10 cellular contexts compared by ENCODE assay signal in the genomic region with DNA sequence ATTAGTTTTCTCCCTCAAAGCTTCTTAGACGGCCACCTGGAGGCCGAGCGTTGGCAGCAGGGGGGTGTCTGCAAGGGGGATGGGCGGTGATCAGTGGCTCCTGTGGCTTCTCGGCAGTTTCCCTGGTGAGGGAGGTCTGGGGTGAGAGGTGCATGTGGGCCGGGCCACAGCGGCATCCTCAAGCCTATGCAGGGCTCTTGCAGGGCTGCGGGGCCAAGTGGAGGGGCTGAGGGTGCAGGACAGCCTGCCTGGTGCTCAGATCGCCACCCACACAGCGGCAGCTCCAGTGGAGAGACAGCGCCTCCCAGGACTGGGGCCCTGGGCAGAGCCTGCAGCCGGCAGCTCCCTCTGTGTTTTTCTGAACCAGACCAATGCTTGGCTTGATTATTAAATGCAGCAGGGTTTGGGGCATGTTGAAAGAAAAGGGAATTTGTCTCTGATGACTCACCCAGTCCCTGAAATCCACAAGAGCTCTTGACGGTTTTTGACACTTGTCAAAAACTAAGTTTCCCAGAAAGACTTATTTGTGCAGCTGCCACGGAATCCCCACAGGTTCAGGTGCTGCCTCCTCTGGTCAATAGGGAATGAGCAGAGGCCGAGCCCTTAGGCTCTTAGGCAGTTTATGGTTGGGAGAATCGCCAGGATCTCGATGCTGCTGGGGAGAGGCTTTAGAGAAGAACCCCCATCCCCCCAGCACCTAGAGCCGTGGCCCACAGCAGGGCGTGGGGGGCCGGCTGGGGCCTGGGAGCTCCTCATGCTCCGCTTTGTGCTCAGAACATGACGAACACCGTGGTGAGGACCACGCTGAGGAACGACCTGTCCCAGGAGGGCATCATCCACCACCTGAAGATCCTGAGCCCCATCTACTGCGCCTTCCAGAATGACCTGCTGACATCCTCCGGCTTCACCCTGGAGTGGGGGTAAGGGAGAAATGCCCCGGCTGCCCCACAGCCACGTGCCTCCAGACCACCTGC. TPM values are rescaled to one million over a fixed set of nuclear protein-coding genes. Genes with fewer than 3 reads are reported as not detected.
DNase-seq lines count a peak whose midpoint lies in the region; ATAC-seq and TF ChIP-seq lines count a peak whose summit lies in the region.
"Had no signal": no experiment of that assay in that cellular context is flagged by ENCODE, and none has a peak within 500 bp of the region (broad histone marks: within the 10 kb centered on the region; RNA-seq: fewer than 3 reads in every experiment).

No MANE protein-coding gene starts in this region.

- no peaks in the 10 kb centered on the region for H3K9me2 ChIP-seq in hepatocyte (replicated peaks; ENCODE audit: insufficient read depth)

- H3K4me3 Mint-ChIP-seq in activated naive CD4-positive, alpha-beta T cell treated with anti-CD3 and anti-CD28 coated beads, Interleukin-2, amount 10 ng/mL, durations not matched to agents 7 days and 5 days, result no peak overlapping the region

- H3K36me3 Mint-ChIP-seq in activated naive CD4-positive, alpha-beta T cell treated with anti-CD3 and anti-CD28 coated beads, Interleukin-2, amount 10 ng/mL, durations not matched to agents 7 days and 5 days, result no peaks in the 10 kb centered on the region

- POLR2A ChIA-PET in HEK293 (lab: Yijun Ruan, JAX), result no interaction called here
- POLR2A ChIA-PET in Panc1 (lab: Charles Lee), result no interaction called here

- intact Hi-C loops in Panc1 (cut with micrococcal nuclease; ENCODE audit: unreplicated experiment), result no loop called here
- intact Hi-C loops in left ventricle myocardium superior (cut with micrococcal nuclease), result no loop called here

- DNase-seq in AG08395 (ENCODE audit: low spot score), result peak; percentile 67
- no peak for DNase-seq in Panc1 (ENCODE audit: low read depth, low spot score)
- peak; percentile 61 for DNase-seq in hepatocyte (ENCODE audit: low spot score)
- DNase-seq in left ventricle myocardium superior, result no peak
- DNase-seq in foreskin melanocyte, result no peak
- no peak for DNase-seq in activated naive CD4-positive, alpha-beta T cell treated with anti-CD3 and anti-CD28 coated beads, Interleukin-2, amount 10 ng/mL, durations not matched to agents 7 days and 5 days
- DNase-seq: left cardiac atrium; stimulated activated CD8-positive, alpha-beta memory T cell treated with anti-CD3 and anti-CD28 coated beads, Interleukin-4, amount 100 ng/mL, for 48 hours had no signal

- H3K4me1 ChIP-seq in HEK293 (ENCODE audit: control insufficient read depth, insufficient read depth, low read length) (no peaks in the 10 kb centered on the region), Panc1 (ENCODE audit: control insufficient read depth, insufficient read depth, low read length) (no peaks in the 10 kb centered on the region), hepatocyte (ENCODE audit: insufficient read depth) (no peaks in the 10 kb centered on the region)

- 74% methylated on average over 29 of the region's 29 CpGs for WGBS in hepatocyte (ENCODE audit: low lambda C conversion rate, missing lambda C conversion rate)

- H3K4me3 ChIP-seq in HEK293 (ENCODE audit: low read depth, low read length) (no peak overlapping the region), Panc1 (ENCODE audit: low read depth in 2 of 2, low read length in 2 of 2) (no peak overlapping the region), hepatocyte (no peak overlapping the region)

- no peak overlapping the region for H3K4me2 ChIP-seq in hepatocyte

- TF ChIP-seq CTCF in HEK293 (tag by site-specific recombination; IDR thresholded peaks at IDR 0.05) (no peak), Panc1 (IDR thresholded peaks at IDR 0.05) (no peak; the same call in 1 of the 2 replicates), hepatocyte (IDR thresholded peaks at IDR 0.05; ENCODE audit: poor library complexity) (peak; percentile 37)

- no TSS peak for BruUV-seq in Panc1 (replicated peaks; lab: Mats Ljungman, UMichigan)

- peaks cover 25% of the 10 kb centered on the region for H3K4me1 Mint-ChIP-seq in activated naive CD4-positive, alpha-beta T cell treated with anti-CD3 and anti-CD28 coated beads, Interleukin-2, amount 10 ng/mL, durations not matched to agents 7 days and 5 days

- peak; percentile 68 for ATAC-seq in Panc1
- no peak for ATAC-seq in left ventricle myocardium superior
- ATAC-seq in HG03457 (IDR thresholded peaks at IDR 0.05; ENCODE audit: unreplicated experiment), result no peak
- ATAC-seq: left cardiac atrium had no signal

- in situ Hi-C loops in Panc1 (cut with HindIII; ENCODE audit: low pct_unique_long_range_greater_than_20kb, low sequenced_read_pairs), result no loop called here

- peaks cover 60% of the 10 kb centered on the region for H3K27me3 Mint-ChIP-seq in activated naive CD4-positive, alpha-beta T cell treated with anti-CD3 and anti-CD28 coated beads, Interleukin-2, amount 10 ng/mL, durations not matched to agents 7 days and 5 days

- H3K27me3 ChIP-seq in Panc1 (ENCODE audit: control insufficient read depth, insufficient read depth, low read length) (no peaks in the 10 kb centered on the region), hepatocyte (no peaks in the 10 kb centered on the region)

- H3K27ac Mint-ChIP-seq in activated naive CD4-positive, alpha-beta T cell treated with anti-CD3 and anti-CD28 coated beads, Interleukin-2, amount 10 ng/mL, durations not matched to agents 7 days and 5 days, result no peak overlapping the region

- H3K36me3 ChIP-seq in HEK293 (ENCODE audit: control insufficient read depth in 2 of 2, insufficient read depth in 1 of 2, low read length in 2 of 2) (no peaks in the 10 kb centered on the region), Panc1 (ENCODE audit: control insufficient read depth, insufficient read depth, low read length) (no peaks in the 10 kb centered on the region), hepatocyte (replicated peaks; ENCODE audit: insufficient read depth, low read depth) (no peaks in the 10 kb centered on the region)

- CTCF ChIA-PET in HEK293 (lab: Yijun Ruan, JAX) (interaction anchor here (0.6 to 2.7 kb wide), 10 partner anchors 9 to 796 kb away, joined by 3 to 10 read pairs (median 3); no protein-coding TSS in a partner anchor), Panc1 (lab: Charles Lee) (no interaction called here)
- CTCF ChIA-PET in activated naive CD4-positive, alpha-beta T cell treated with anti-CD3 and anti-CD28 coated beads, Interleukin-2, amount 10 ng/mL, durations not matched to agents 7 days and 5 days (lab: Charles Lee), result interaction anchor here (1.3 to 2.1 kb wide), 3 partner anchors 9 to 309 kb away, joined by 4 to 7 read pairs (median 5); no protein-coding TSS in a partner anchor

- no peaks in the 10 kb centered on the region for H3K79me2 ChIP-seq in hepatocyte

- no peaks in the 10 kb centered on the region for H3K9me3 ChIP-seq in HEK293 (ENCODE audit: control insufficient read depth, insufficient read depth, low read depth, low read length)
- no peaks in the 10 kb centered on the region for H3K9me3 ChIP-seq in Panc1 (ENCODE audit: control insufficient read depth, insufficient read depth, low read depth, low read length)
- H3K9me3 ChIP-seq in hepatocyte (ENCODE audit: low read depth), result no peaks in the 10 kb centered on the region

- no peaks in the 10 kb centered on the region for H3K9me3 Mint-ChIP-seq in activated naive CD4-positive, alpha-beta T cell treated with anti-CD3 and anti-CD28 coated beads, Interleukin-2, amount 10 ng/mL, durations not matched to agents 7 days and 5 days

- H3K27ac ChIP-seq in HEK293 (ENCODE audit: extremely low read depth, low read depth, low read length), result no peak overlapping the region
- no peak overlapping the region for H3K27ac ChIP-seq in Panc1 (ENCODE audit: low read length)
- H3K27ac ChIP-seq in hepatocyte, result no peak overlapping the region

- H4K20me1 ChIP-seq in hepatocyte (ENCODE audit: insufficient read depth, poor library complexity, severe bottlenecking), result no peaks in the 10 kb centered on the region

- no peak overlapping the region for H2AFZ ChIP-seq in hepatocyte

TF ChIP-seq in HEK293, 187 proteins besides CTCF, POLR2A, EP300 and RAD21:
- TF ChIP-seq ZNF404 (tag by site-specific recombination; IDR thresholded peaks at IDR 0.05) (no peak), GLIS1 (tag by site-specific recombination; IDR thresholded peaks at IDR 0.05) (0 out of 2 replicates have a peak, but pooled peaks have one; percentile 8), ZNF239 (tag by site-specific recombination; IDR thresholded peaks at IDR 0.05) (no peak), ZSCAN16 (tag by site-specific recombination; IDR thresholded peaks at IDR 0.05) (peak; percentile 67), KLF8 (tag by site-specific recombination; IDR thresholded peaks at IDR 0.05) (no peak), ZXDB (tag by site-specific recombination; IDR thresholded peaks at IDR 0.05) (no peak)
- TF ChIP-seq, protein P1, sequence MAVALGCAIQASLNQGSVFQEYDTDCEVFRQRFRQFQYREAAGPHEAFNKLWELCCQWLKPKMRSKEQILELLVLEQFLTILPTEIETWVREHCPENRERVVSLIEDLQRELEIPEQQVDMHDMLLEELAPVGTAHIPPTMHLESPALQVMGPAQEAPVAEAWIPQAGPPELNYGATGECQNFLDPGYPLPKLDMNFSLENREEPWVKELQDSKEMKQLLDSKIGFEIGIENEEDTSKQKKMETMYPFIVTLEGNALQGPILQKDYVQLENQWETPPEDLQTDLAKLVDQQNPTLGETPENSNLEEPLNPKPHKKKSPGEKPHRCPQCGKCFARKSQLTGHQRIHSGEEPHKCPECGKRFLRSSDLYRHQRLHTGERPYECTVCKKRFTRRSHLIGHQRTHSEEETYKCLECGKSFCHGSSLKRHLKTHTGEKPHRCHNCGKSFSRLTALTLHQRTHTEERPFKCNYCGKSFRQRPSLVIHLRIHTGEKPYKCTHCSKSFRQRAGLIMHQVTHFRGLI (tag by site-specific recombination; IDR thresholded peaks at IDR 0.05), result no peak

RNA-seq across cellular contexts. Expression of gene UMODL1, which starts 54.7 kb away (rescaled TPM):
- total RNA-seq in Panc1 (2021; ENCODE audit: unreplicated experiment) (0.18 TPM), hepatocyte (0.16 and 0.47 TPM in 2 replicates), left ventricle myocardium superior (not detected)
- not detected for polyA plus RNA-seq in Panc1 (2012; ENCODE audit: insufficient read length)
- polyA plus RNA-seq in hepatocyte, result 0.15 TPM in 1 of 2 replicates, not detected in the other
- total RNA-seq: left cardiac atrium had no signal

Comparison
In these comparisons a context has a peak if more than half of its experiments do, and no peak if none do; other contexts are left out.
1. DNase-seq: peak in AG08395 (single experiment) and hepatocyte (single experiment); none in Panc1 (single experiment), left ventricle myocardium superior (single experiment), foreskin melanocyte (single experiment) and activated naive CD4-positive, alpha-beta T cell treated with anti-CD3 and anti-CD28 coated beads, Interleukin-2, amount 10 ng/mL, durations not matched to agents 7 days and 5 days (single experiment).